Comparison of ENCODE assay signal across 11 cellular contexts in genomic region chr14:76091036-76091435, GRCh38.
DNase-seq lines count a peak whose midpoint lies in the region; ATAC-seq, FAIRE-seq and TF ChIP-seq lines count a peak whose summit lies in the region.
"Had no signal": no experiment of that assay in that cellular context is flagged by ENCODE, and none has a peak within 500 bp of the region (broad histone marks: within the 10 kb centered on the region; RNA-seq: fewer than 3 reads in every experiment).

No MANE protein-coding gene starts in this region.

- intact Hi-C loops in CD4-positive, alpha-beta T cell (cut with DNase I, micrococcal nuclease) = no loop called here

- H3K9me3 ChIP-seq in cardiac muscle cell (ENCODE audit: low read depth) = no peaks in the 10 kb centered on the region
- H3K9me3 ChIP-seq in CD4-positive, alpha-beta T cell (ENCODE audit: control insufficient read depth, low read length) = no peaks in the 10 kb centered on the region

- H3K4me1 Mint-ChIP-seq in stimulated activated effector memory CD8-positive, alpha-beta T cell treated with anti-CD3 and anti-CD28 coated beads, Interleukin-12 subunit alpha, Interleukin-12 subunit beta, amount 100 ng/mL, for 72 hours = no peaks in the 10 kb centered on the region
- H3K4me1 Mint-ChIP-seq in CD4-positive, alpha-beta T cell (ENCODE audit: low read depth) = no peaks in the 10 kb centered on the region

- H3K4me3 ChIP-seq in cardiac muscle cell = no peak overlapping the region

- H3K27me3 ChIP-seq in cardiac muscle cell = no peaks in the 10 kb centered on the region
- H3K27me3 ChIP-seq in CD4-positive, alpha-beta T cell (ENCODE audit: control insufficient read depth, insufficient read depth, low read length) = no peaks in the 10 kb centered on the region

- CTCF ChIA-PET in CD4-positive, alpha-beta T cell (lab: Charles Lee) = no interaction called here

- DNase-seq in GM12891 (ENCODE audit: insufficient read length, low spot score) (peak; percentile 36), SK-MEL-5 (ENCODE audit: low read depth, low spot score) (peak; percentile 44), cardiac muscle cell (ENCODE audit: low read depth in 1 of 2, low spot score in 1 of 2) (peak in 1 of 2 donors; percentile 28), DMS114 treated with DMSO at 0.1 percent for 48 hours (lab: John Stamatoyannopoulos, UW; ENCODE audit: unreplicated experiment) (no peak), NCI-H2107 treated with DMSO at 0.1 percent for 48 hours (lab: John Stamatoyannopoulos, UW; ENCODE audit: unreplicated experiment) (no peak)
- no peak for DNase-seq in stimulated activated effector memory CD8-positive, alpha-beta T cell treated with anti-CD3 and anti-CD28 coated beads, Interleukin-12 subunit alpha, Interleukin-12 subunit beta, amount 100 ng/mL, for 72 hours (ENCODE audit: low spot score in 2 of 2)
- no peak for DNase-seq in CD4-positive, alpha-beta T cell
- DNase-seq: effector CD8-positive, alpha-beta T cell; NCI-H2171 had no signal

- H3K36me3 ChIP-seq in cardiac muscle cell = no peaks in the 10 kb centered on the region

- no peaks in the 10 kb centered on the region for H3K36me3 Mint-ChIP-seq in stimulated activated effector memory CD8-positive, alpha-beta T cell treated with anti-CD3 and anti-CD28 coated beads, Interleukin-12 subunit alpha, Interleukin-12 subunit beta, amount 100 ng/mL, for 72 hours
- no peaks in the 10 kb centered on the region for H3K36me3 Mint-ChIP-seq in CD4-positive, alpha-beta T cell (ENCODE audit: low read depth)
- H3K36me3 Mint-ChIP-seq: natural killer cell treated with Interleukin-12 subunit alpha and Interleukin-12 subunit beta and Interleukin-15 and Interleukin-18, amount 100 ng/mL, for 72 hours had no signal

- H3K27ac Mint-ChIP-seq in stimulated activated effector memory CD8-positive, alpha-beta T cell treated with anti-CD3 and anti-CD28 coated beads, Interleukin-12 subunit alpha, Interleukin-12 subunit beta, amount 100 ng/mL, for 72 hours = no peak overlapping the region
- no peak overlapping the region for H3K27ac Mint-ChIP-seq in CD4-positive, alpha-beta T cell
- H3K27ac Mint-ChIP-seq: natural killer cell treated with Interleukin-12 subunit alpha and Interleukin-12 subunit beta and Interleukin-15 and Interleukin-18, amount 100 ng/mL, for 72 hours had no signal

- no peaks in the 10 kb centered on the region for H3K9me3 Mint-ChIP-seq in stimulated activated effector memory CD8-positive, alpha-beta T cell treated with anti-CD3 and anti-CD28 coated beads, Interleukin-12 subunit alpha, Interleukin-12 subunit beta, amount 100 ng/mL, for 72 hours
- no peaks in the 10 kb centered on the region for H3K9me3 Mint-ChIP-seq in CD4-positive, alpha-beta T cell
- H3K9me3 Mint-ChIP-seq: natural killer cell treated with Interleukin-12 subunit alpha and Interleukin-12 subunit beta and Interleukin-15 and Interleukin-18, amount 100 ng/mL, for 72 hours had no signal

- in situ Hi-C loops in SK-MEL-5 (cut with HindIII; ENCODE audit: low pct_unique_long_range_greater_than_20kb, low sequenced_read_pairs) = no loop called here

- H3K4me3 Mint-ChIP-seq in stimulated activated effector memory CD8-positive, alpha-beta T cell treated with anti-CD3 and anti-CD28 coated beads, Interleukin-12 subunit alpha, Interleukin-12 subunit beta, amount 100 ng/mL, for 72 hours = no peak overlapping the region
- H3K4me3 Mint-ChIP-seq in CD4-positive, alpha-beta T cell = no peak overlapping the region
- H3K4me3 Mint-ChIP-seq: natural killer cell treated with Interleukin-12 subunit alpha and Interleukin-12 subunit beta and Interleukin-15 and Interleukin-18, amount 100 ng/mL, for 72 hours had no signal

- peak; percentile 31 for ATAC-seq in stimulated activated effector memory CD8-positive, alpha-beta T cell treated with anti-CD3 and anti-CD28 coated beads, Interleukin-12 subunit alpha, Interleukin-12 subunit beta, amount 100 ng/mL, for 72 hours
- ATAC-seq in HG02840 (IDR thresholded peaks at IDR 0.05; ENCODE audit: low FRiP score, unreplicated experiment) = no peak
- no peak for ATAC-seq in CD4-positive, alpha-beta T cell (ENCODE audit: poor library complexity)

- H3K4me1 ChIP-seq in cardiac muscle cell (ENCODE audit: low read depth) = no peaks in the 10 kb centered on the region

- peak; percentile 33 for TF ChIP-seq CTCF in cardiac muscle cell (IDR thresholded peaks at IDR 0.05; ENCODE audit: low read depth, low read length)
- no peak for TF ChIP-seq CTCF in CD4-positive, alpha-beta T cell (IDR thresholded peaks at IDR 0.05)

- FAIRE-seq in GM12891 (lab: Jason Lieb, UNC) = peak; percentile 75

- no peaks in the 10 kb centered on the region for H3K27me3 Mint-ChIP-seq in CD4-positive, alpha-beta T cell
- H3K27me3 Mint-ChIP-seq: natural killer cell treated with Interleukin-12 subunit alpha and Interleukin-12 subunit beta and Interleukin-15 and Interleukin-18, amount 100 ng/mL, for 72 hours had no signal

- POLR2A ChIA-PET in CD4-positive, alpha-beta T cell (lab: Charles Lee) = no interaction called here

- H3K27ac ChIP-seq in cardiac muscle cell = no peak overlapping the region
- no peak overlapping the region for H3K27ac ChIP-seq in CD4-positive, alpha-beta T cell (ENCODE audit: low read depth, low read length)

- no peak for TF ChIP-seq POLR2A in GM12891 (IDR thresholded peaks at IDR 0.05; ENCODE audit: low read depth, low read length)

TF ChIP-seq in GM12891, 5 proteins besides CTCF, POLR2A, EP300 and RAD21:
- no peak for TF ChIP-seq SPI1 (IDR thresholded peaks at IDR 0.05; ENCODE audit: low read depth, low read length)
- no peak for TF ChIP-seq TAF1 (IDR thresholded peaks at IDR 0.05; ENCODE audit: low read depth, low read length)
- no peak for TF ChIP-seq PAX5 (IDR thresholded peaks at IDR 0.05; ENCODE audit: insufficient read depth, low read length, severe bottlenecking)
- no peak for TF ChIP-seq POU2F2 (IDR thresholded peaks at IDR 0.05; ENCODE audit: low read depth, low read length)
- no peak for TF ChIP-seq POLR2AphosphoS5 (IDR thresholded peaks at IDR 0.05; ENCODE audit: low read depth, low read length)

Comparison
In these comparisons a context has a peak if more than half of its experiments do, and no peak if none do; other contexts are left out.
1. DNase-seq: peak in GM12891 (single experiment) and SK-MEL-5 (single experiment); none in stimulated activated effector memory CD8-positive, alpha-beta T cell treated with anti-CD3 and anti-CD28 coated beads, Interleukin-12 subunit alpha, Interleukin-12 subunit beta, amount 100 ng/mL, for 72 hours (0 of 2), DMS114 treated with DMSO at 0.1 percent for 48 hours (single experiment), CD4-positive, alpha-beta T cell (0 of 10) and NCI-H2107 treated with DMSO at 0.1 percent for 48 hours (single experiment).